Comparison of ENCODE assay signal across 11 cellular contexts in genomic region chr6:6834356-6835342, GRCh38.
DNase-seq lines count a peak whose midpoint lies in the region; ATAC-seq and TF ChIP-seq lines count a peak whose summit lies in the region.
"Had no signal": no experiment of that assay in that cellular context is flagged by ENCODE, and none has a peak within 500 bp of the region (broad histone marks: within the 10 kb centered on the region; RNA-seq: fewer than 3 reads in every experiment).

No MANE protein-coding gene starts in this region.

- peak; percentile 69 for ATAC-seq in lung (ENCODE audit: insufficient read depth, low FRiP score)
- no peak for ATAC-seq in HG03469 (IDR thresholded peaks at IDR 0.05; ENCODE audit: unreplicated experiment)
- no peak for ATAC-seq in HG02759 (IDR thresholded peaks at IDR 0.05; ENCODE audit: unreplicated experiment)

- DNase-seq in DMS53 treated with DMSO at 0.1 percent for 48 hours (lab: John Stamatoyannopoulos, UW; ENCODE audit: unreplicated experiment) (peak; percentile 87), NCI-H2029 (lab: John Stamatoyannopoulos, UW) (peak; percentile 100), SHP77 treated with DMSO at 0.1 percent for 48 hours (lab: John Stamatoyannopoulos, UW) (peak; percentile 67), lung (ENCODE audit: low spot score) (peak; percentile 70), UCSD-AML1 (lab: John Stamatoyannopoulos, UW; ENCODE audit: unreplicated experiment) (no peak)
- no peak for DNase-seq in stimulated activated CD4-positive, alpha-beta T cell treated with anti-CD3 and anti-CD28 coated beads, Interleukin-12 subunit alpha, Interleukin-12 subunit beta, amount 100 ng/mL, for 4 hours
- DNase-seq: activated CD8-positive, alpha-beta memory T cell treated with anti-CD3 and anti-CD28 coated beads, Interleukin-2, amount 50 U/mL, for 48 hours; CD4-positive, CD25-positive, alpha-beta regulatory T cell; NCI-H1930 had no signal

- no peak for TF ChIP-seq CTCF in lung (IDR thresholded peaks at IDR 0.05; ENCODE audit: control extremely low read depth, extremely low read depth)

- H3K36me3 ChIP-seq in lung (ENCODE audit: control insufficient read depth in 2 of 2, insufficient read depth in 2 of 2, low read length in 2 of 2): no peaks in the 10 kb centered on the region

- WGBS in lung, 2 donors: 59 to 78% methylated on average over 16 of the region's 16 CpGs

- no peaks in the 10 kb centered on the region for H3K9me3 ChIP-seq in lung (ENCODE audit: control insufficient read depth in 2 of 2, insufficient read depth in 1 of 2, low read length in 1 of 2)

- H3K4me1 ChIP-seq in lung (ENCODE audit: control insufficient read depth in 2 of 2, insufficient read depth in 2 of 2, low read length in 2 of 2): no peaks in the 10 kb centered on the region

- H3K27me3 ChIP-seq in lung (ENCODE audit: control insufficient read depth, insufficient read depth): no peaks in the 10 kb centered on the region

- H3K4me3 ChIP-seq in lung: no peak overlapping the region

- no peak overlapping the region for H3K27ac ChIP-seq in lung (ENCODE audit: low read depth in 1 of 2, low read length in 1 of 2)

Comparison
In these comparisons a context has a peak if more than half of its experiments do, and no peak if none do; other contexts are left out.
1. DNase-seq: peak in DMS53 treated with DMSO at 0.1 percent for 48 hours (single experiment), NCI-H2029 (single experiment), SHP77 treated with DMSO at 0.1 percent for 48 hours (single experiment) and lung (single experiment); none in UCSD-AML1 (single experiment) and stimulated activated CD4-positive, alpha-beta T cell treated with anti-CD3 and anti-CD28 coated beads, Interleukin-12 subunit alpha, Interleukin-12 subunit beta, amount 100 ng/mL, for 4 hours (single experiment).